ENCODE assay signal across 33 cellular contexts in the genomic region with DNA sequence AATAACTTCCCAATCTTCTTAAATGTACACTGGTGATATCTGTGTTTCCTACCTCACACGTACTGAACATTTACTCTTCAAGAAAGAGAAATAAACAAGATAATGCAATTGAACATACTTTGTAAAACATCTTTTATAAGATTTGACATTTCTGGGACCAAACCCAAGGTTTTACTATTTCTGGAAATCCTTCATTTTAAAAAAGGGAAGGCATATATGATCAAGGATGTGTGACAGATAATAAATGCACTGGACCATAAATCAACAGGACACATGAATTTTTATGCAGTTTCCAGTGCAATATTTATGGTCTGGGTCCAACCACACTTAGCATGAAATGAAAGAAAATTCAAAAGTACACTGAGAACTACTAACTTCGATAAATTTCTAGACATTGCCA.
DNase-seq lines count a peak whose midpoint lies in the region; ATAC-seq, FAIRE-seq and TF ChIP-seq lines count a peak whose summit lies in the region.
"Had no signal": no experiment of that assay in that cellular context is flagged by ENCODE, and none has a peak within 500 bp of the region (broad histone marks: within the 10 kb centered on the region; RNA-seq: fewer than 3 reads in every experiment).

No MANE protein-coding gene starts in this region.

- TF ChIP-seq CTCF in SK-N-SH (IDR thresholded peaks at IDR 0.05) (no peak), D721Med (IDR thresholded peaks at IDR 0.05; ENCODE audit: insufficient read depth, missing control alignments) (no peak), H1 (IDR thresholded peaks at IDR 0.05; ENCODE audit: control extremely low read depth in 1 of 3, insufficient read depth in 1 of 3, low read depth in 1 of 3, low read length in 3 of 3) (no peak), spleen (IDR thresholded peaks at IDR 0.05 in 8 of 11, conservative IDR thresholded peaks at IDR 0.05 in 3 of 11) (no peak)

- CTCF ChIA-PET in SK-N-SH (lab: Yijun Ruan, JAX) = no interaction called here
- CTCF ChIA-PET in H1 (lab: Charles Lee; ENCODE audit: partially characterized antibody) = no interaction called here

- H3K9ac ChIP-seq in SK-N-SH (no peak overlapping the region), BLaER1 (no peak overlapping the region), H1 (replicated peaks in 1 of 4; ENCODE audit: extremely low read depth in 1 of 4, low read depth in 3 of 4, low read length in 3 of 4) (no peak overlapping the region)
- H3K9ac ChIP-seq: BLaER1 treated with 17β-estradiol and CSF1 and Interleukin-3, amounts not matched to agents 10 nM and 100 nM had no signal

- H3K36me3 ChIP-seq in SK-N-SH (replicated peaks in 1 of 2; ENCODE audit: control insufficient read depth in 1 of 2, insufficient read depth in 2 of 2, low read length in 1 of 2) (no peaks in the 10 kb centered on the region), BLaER1 (no peaks in the 10 kb centered on the region), H1 (ENCODE audit: control insufficient read depth in 2 of 4, insufficient read depth in 4 of 4, low read length in 3 of 4) (no peaks in the 10 kb centered on the region), spleen (no peaks in the 10 kb centered on the region)
- H3K36me3 ChIP-seq: BE2C; BLaER1 treated with 17β-estradiol and CSF1 and Interleukin-3, amounts not matched to agents 10 nM and 100 nM had no signal

- TF ChIP-seq RAD21 in SK-N-SH (IDR thresholded peaks at IDR 0.05; ENCODE audit: low read length) = no peak
- no peak for TF ChIP-seq RAD21 in H1 (IDR thresholded peaks at IDR 0.05 in 1 of 2, conservative IDR thresholded peaks at IDR 0.05 in 1 of 2; ENCODE audit: low read depth in 2 of 2, low read length in 2 of 2)

- no peaks in the 10 kb centered on the region for H3K79me1 ChIP-seq in H1 (ENCODE audit: low read depth, low read length)

- no peak overlapping the region for H4K8ac ChIP-seq in H1 (ENCODE audit: extremely low read depth, insufficient read depth, low read length)

- H2BK5ac ChIP-seq in H1 (ENCODE audit: low read depth, low read length) = no peak overlapping the region

- no peak overlapping the region for H2BK120ac ChIP-seq in H1 (replicated peaks; ENCODE audit: low read depth, low read length)

- no peak overlapping the region for H3K18ac ChIP-seq in H1 (ENCODE audit: extremely low read depth, low read length)

- no peak overlapping the region for H2BK12ac ChIP-seq in H1 (ENCODE audit: low read depth, low read length)

- H3K14ac ChIP-seq in H1 (ENCODE audit: insufficient read length) = no peak overlapping the region

- H3K9me3 ChIP-seq in SK-N-SH = no peaks in the 10 kb centered on the region
- H3K9me3 ChIP-seq in BLaER1 = no peaks in the 10 kb centered on the region
- H3K9me3 ChIP-seq in H1 (ENCODE audit: insufficient read depth in 2 of 2, low read depth in 1 of 2, low read length in 1 of 2) = no peaks in the 10 kb centered on the region
- H3K9me3 ChIP-seq in spleen = no peaks in the 10 kb centered on the region
- H3K9me3 ChIP-seq: A549; BE2C; BLaER1 treated with 17β-estradiol and CSF1 and Interleukin-3, amounts not matched to agents 10 nM and 100 nM; Caco-2 had no signal

- H3K27ac ChIP-seq in SK-N-SH (ENCODE audit: low read depth in 2 of 2, low read length in 1 of 2) (no peak overlapping the region), BLaER1 (no peak overlapping the region), H1 (ENCODE audit: low read depth, low read length) (no peak overlapping the region), spleen (no peak overlapping the region)
- H3K27ac ChIP-seq: 22Rv1; A549; BLaER1 treated with 17β-estradiol and CSF1 and Interleukin-3, amounts not matched to agents 10 nM and 100 nM; C4-2B had no signal

- H3K27me3 ChIP-seq in SK-N-SH (ENCODE audit: insufficient read depth) = no peaks in the 10 kb centered on the region
- no peaks in the 10 kb centered on the region for H3K27me3 ChIP-seq in BLaER1
- no peaks in the 10 kb centered on the region for H3K27me3 ChIP-seq in H1 (replicated peaks in 1 of 4; ENCODE audit: control insufficient read depth in 3 of 4, extremely low read depth in 1 of 4, insufficient read depth in 3 of 4, low read length in 3 of 4)
- H3K27me3 ChIP-seq in spleen (replicated peaks in 1 of 7) = no peaks in the 10 kb centered on the region
- H3K27me3 ChIP-seq: BE2C; BLaER1 treated with 17β-estradiol and CSF1 and Interleukin-3, amounts not matched to agents 10 nM and 100 nM had no signal

- peak; percentile 53 for FAIRE-seq in D721Med (lab: Jason Lieb, UNC)
- FAIRE-seq in H1 (lab: Jason Lieb, UNC) = no peak
- FAIRE-seq: A204.1, A549 had no signal

- no peak for TF ChIP-seq POLR2A in H1 (IDR thresholded peaks at IDR 0.05; ENCODE audit: control extremely low read depth in 1 of 2, low read depth in 2 of 2, low read length in 2 of 2)
- TF ChIP-seq POLR2A in spleen (IDR thresholded peaks at IDR 0.05) = no peak

- H2AK5ac ChIP-seq in H1 (ENCODE audit: low read depth, low read length) = no peak overlapping the region

- no peak overlapping the region for H3K4me2 ChIP-seq in SK-N-SH
- H3K4me2 ChIP-seq in BLaER1 = peak overlapping the region; percentile 28; the same call in 1 of the 2 replicates
- H3K4me2 ChIP-seq in H1 (ENCODE audit: insufficient read depth in 1 of 2, low read depth in 2 of 2, low read length in 2 of 2) = no peak overlapping the region
- H3K4me2 ChIP-seq: A549 had no signal

- no peaks in the 10 kb centered on the region for H3K23me2 ChIP-seq in H1 (ENCODE audit: low read depth, low read length)

- H3K56ac ChIP-seq in H1 (replicated peaks; ENCODE audit: insufficient read length, low read depth, low read length) = no peak overlapping the region

- TF ChIP-seq EP300 in SK-N-SH (IDR thresholded peaks at IDR 0.05; ENCODE audit: borderline replicate concordance in 1 of 2, low read depth in 1 of 2, low read length in 1 of 2) (no peak), H1 (IDR thresholded peaks at IDR 0.05; ENCODE audit: borderline replicate concordance in 1 of 2, low read depth in 2 of 2, low read length in 2 of 2) (no peak)

- H2BK20ac ChIP-seq in H1 (ENCODE audit: low read length) = no peak overlapping the region

- no peaks in the 10 kb centered on the region for H3K9me2 ChIP-seq in SK-N-SH

- ATAC-seq in SK-N-SH treated with all-trans-retinoic acid at 6 μM for 48 hours (no peak; the same call in 2 of the 3 replicates), esophagus mucosa (no peak)
- ATAC-seq: A549; CD8-positive, alpha-beta T cell had no signal

- intact Hi-C loops in spleen (cut with DNase I; ENCODE audit: low total_unique reads) = no loop called here

- H3F3A ChIP-seq in SK-N-SH (replicated peaks; ENCODE audit: insufficient read depth) = no peaks in the 10 kb centered on the region

- no peak overlapping the region for H3K4ac ChIP-seq in H1 (replicated peaks; ENCODE audit: insufficient read length, low read depth, low read length)

- POLR2A ChIA-PET in SK-N-SH (lab: Yijun Ruan, JAX) = no interaction called here
- POLR2A ChIA-PET in H1 (lab: Charles Lee; ENCODE audit: partially characterized antibody) = no interaction called here

- no peak for DNase-seq in SK-N-SH
- DNase-seq in D721Med (ENCODE audit: insufficient read length, low spot score) = no peak
- no peak for DNase-seq in H1 (ENCODE audit: low read depth in 1 of 2, low spot score in 2 of 2)
- DNase-seq in stimulated activated CD4-positive, alpha-beta T cell treated with anti-CD3 and anti-CD28 coated beads, Interleukin-1b, Interleukin-23, amount 100 ng/mL, for 48 hours = no peak
- no peak for DNase-seq in spleen
- DNase-seq: 8988T; ACHN; AML-193; BE2C; C1 segment of cervical spinal cord; Caco-2; Calu3; CD4-positive, alpha-beta memory T cell; CD4-positive, alpha-beta T cell; CD4-positive, CD25-positive, alpha-beta regulatory T cell; CD8-positive, alpha-beta memory T cell; CD8-positive, alpha-beta T cell; COR-L47; DMS 273 treated with DMSO at 0.1 percent for 48 hours; DMS153; DMS53; DMS79; DMS79 treated with DMSO at 0.1 percent for 48 hours; DND-41; EL had no signal

- H3K4me1 ChIP-seq in SK-N-SH (ENCODE audit: control insufficient read depth in 1 of 2, insufficient read depth in 2 of 2, low read depth in 1 of 2, low read length in 1 of 2) (no peaks in the 10 kb centered on the region), BLaER1 (peaks cover 8% of the 10 kb centered on the region), H1 (replicated peaks in 1 of 4; ENCODE audit: control insufficient read depth in 3 of 4, insufficient read depth in 4 of 4, low read length in 3 of 4) (no peaks in the 10 kb centered on the region), spleen (no peaks in the 10 kb centered on the region)
- H3K4me1 ChIP-seq: A549, BE2C, Caco-2 had no signal

- H3K23ac ChIP-seq in H1 (ENCODE audit: insufficient read length) = no peak overlapping the region

- no peak overlapping the region for H4K5ac ChIP-seq in H1 (ENCODE audit: insufficient read length, low read depth, low read length)

- WGBS in SK-N-SH (ENCODE audit: low lambda C conversion rate) = 54% methylated on average over 2 of the region's 2 CpGs
- WGBS in H1 (ENCODE audit: extremely low coverage in 1 of 2, insufficient coverage in 1 of 2, insufficient read length in 1 of 2, insufficient replicate concordance in 2 of 2, low coverage in 1 of 2, low lambda C conversion rate in 2 of 2, missing lambda C conversion rate in 1 of 2), 2 experiments = 92% methylated on average over 2 of the region's 2 CpGs; no CpG with 5 or more reads in 1 of the 2 experiments
- WGBS in spleen, 5 donors = 35 to 57% (median 49%) methylated on average over 2 of the region's 2 CpGs

- H3K4me3 ChIP-seq in SK-N-SH (ENCODE audit: low read depth in 2 of 2, low read length in 1 of 2) (no peak overlapping the region), BLaER1 (no peak overlapping the region), H1 (ENCODE audit: extremely low read depth in 1 of 4, insufficient read depth in 2 of 4, low read depth in 3 of 4, low read length in 4 of 4) (no peak overlapping the region), spleen (no peak overlapping the region)
- H3K4me3 ChIP-seq: A549; BLaER1 treated with 17β-estradiol and CSF1 and Interleukin-3, amounts not matched to agents 10 nM and 100 nM had no signal

- H2AFZ ChIP-seq in SK-N-SH (ENCODE audit: low read depth) = no peak overlapping the region
- H2AFZ ChIP-seq in H1 (ENCODE audit: low read length) = 0 out of 2 replicates have a peak overlapping the region, but pooled peaks have one; percentile 9

- no peak overlapping the region for H2BK15ac ChIP-seq in H1 (ENCODE audit: low read length)

- H4K20me1 ChIP-seq in SK-N-SH (ENCODE audit: insufficient read depth) = no peaks in the 10 kb centered on the region
- no peaks in the 10 kb centered on the region for H4K20me1 ChIP-seq in BLaER1
- H4K20me1 ChIP-seq in H1 (replicated peaks in 1 of 2; ENCODE audit: control insufficient read depth in 1 of 2, insufficient read depth in 2 of 2, low read length in 2 of 2) = no peaks in the 10 kb centered on the region
- H4K20me1 ChIP-seq: BLaER1 treated with 17β-estradiol and CSF1 and Interleukin-3, amounts not matched to agents 10 nM and 100 nM had no signal

- no peak overlapping the region for H4K91ac ChIP-seq in H1 (replicated peaks; ENCODE audit: insufficient read length, low read length)

- H3K79me2 ChIP-seq in SK-N-SH (ENCODE audit: insufficient read depth) (no peaks in the 10 kb centered on the region), H1 (ENCODE audit: control insufficient read depth in 1 of 2, insufficient read depth in 2 of 2, low read length in 2 of 2) (no peaks in the 10 kb centered on the region)

TF ChIP-seq in SK-N-SH, 30 proteins besides CTCF, POLR2A, EP300 and RAD21 (continues in another document):
- TF ChIP-seq NFIC (IDR thresholded peaks at IDR 0.05; ENCODE audit: borderline replicate concordance) = no peak
